ENCODE assay signal across 2 cellular contexts in the genomic region with DNA sequence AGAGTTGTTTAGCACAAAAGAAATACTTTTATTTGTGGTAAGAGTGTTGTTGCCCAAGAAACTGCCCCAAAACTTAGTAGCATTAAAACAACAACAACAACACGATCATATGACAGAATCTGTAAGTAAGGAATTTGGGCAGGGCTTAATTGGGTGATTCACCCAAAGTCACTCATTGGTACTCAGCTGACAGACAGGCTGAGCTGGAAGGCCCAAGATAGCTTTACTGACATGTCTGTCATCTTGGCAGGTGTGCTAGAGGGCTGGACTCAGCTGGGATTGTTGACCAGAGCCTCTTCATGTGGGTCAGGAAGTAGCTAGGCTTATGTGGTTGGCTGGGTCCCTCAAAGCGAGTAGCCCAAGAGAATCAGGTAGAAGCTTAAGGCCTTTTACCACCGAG.
TF ChIP-seq lines count a peak whose summit lies in the region.

No MANE protein-coding gene starts in this region.

TF ChIP-seq in SK-N-SH, 30 proteins besides CTCF, POLR2A, EP300 and RAD21 (continued from another document):
- TF ChIP-seq, protein P1, sequence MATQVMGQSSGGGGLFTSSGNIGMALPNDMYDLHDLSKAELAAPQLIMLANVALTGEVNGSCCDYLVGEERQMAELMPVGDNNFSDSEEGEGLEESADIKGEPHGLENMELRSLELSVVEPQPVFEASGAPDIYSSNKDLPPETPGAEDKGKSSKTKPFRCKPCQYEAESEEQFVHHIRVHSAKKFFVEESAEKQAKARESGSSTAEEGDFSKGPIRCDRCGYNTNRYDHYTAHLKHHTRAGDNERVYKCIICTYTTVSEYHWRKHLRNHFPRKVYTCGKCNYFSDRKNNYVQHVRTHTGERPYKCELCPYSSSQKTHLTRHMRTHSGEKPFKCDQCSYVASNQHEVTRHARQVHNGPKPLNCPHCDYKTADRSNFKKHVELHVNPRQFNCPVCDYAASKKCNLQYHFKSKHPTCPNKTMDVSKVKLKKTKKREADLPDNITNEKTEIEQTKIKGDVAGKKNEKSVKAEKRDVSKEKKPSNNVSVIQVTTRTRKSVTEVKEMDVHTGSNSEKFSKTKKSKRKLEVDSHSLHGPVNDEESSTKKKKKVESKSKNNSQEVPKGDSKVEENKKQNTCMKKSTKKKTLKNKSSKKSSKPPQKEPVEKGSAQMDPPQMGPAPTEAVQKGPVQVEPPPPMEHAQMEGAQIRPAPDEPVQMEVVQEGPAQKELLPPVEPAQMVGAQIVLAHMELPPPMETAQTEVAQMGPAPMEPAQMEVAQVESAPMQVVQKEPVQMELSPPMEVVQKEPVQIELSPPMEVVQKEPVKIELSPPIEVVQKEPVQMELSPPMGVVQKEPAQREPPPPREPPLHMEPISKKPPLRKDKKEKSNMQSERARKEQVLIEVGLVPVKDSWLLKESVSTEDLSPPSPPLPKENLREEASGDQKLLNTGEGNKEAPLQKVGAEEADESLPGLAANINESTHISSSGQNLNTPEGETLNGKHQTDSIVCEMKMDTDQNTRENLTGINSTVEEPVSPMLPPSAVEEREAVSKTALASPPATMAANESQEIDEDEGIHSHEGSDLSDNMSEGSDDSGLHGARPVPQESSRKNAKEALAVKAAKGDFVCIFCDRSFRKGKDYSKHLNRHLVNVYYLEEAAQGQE (IDR thresholded peaks at IDR 0.05; ENCODE audit: low read depth, low read length) = no peak
- TF ChIP-seq NRF1 (IDR thresholded peaks at IDR 0.05; ENCODE audit: low read depth, low read length) (no peak), SMC3 (IDR thresholded peaks at IDR 0.05; ENCODE audit: low read depth, low read length) (no peak)
- TF ChIP-seq, protein P2, sequence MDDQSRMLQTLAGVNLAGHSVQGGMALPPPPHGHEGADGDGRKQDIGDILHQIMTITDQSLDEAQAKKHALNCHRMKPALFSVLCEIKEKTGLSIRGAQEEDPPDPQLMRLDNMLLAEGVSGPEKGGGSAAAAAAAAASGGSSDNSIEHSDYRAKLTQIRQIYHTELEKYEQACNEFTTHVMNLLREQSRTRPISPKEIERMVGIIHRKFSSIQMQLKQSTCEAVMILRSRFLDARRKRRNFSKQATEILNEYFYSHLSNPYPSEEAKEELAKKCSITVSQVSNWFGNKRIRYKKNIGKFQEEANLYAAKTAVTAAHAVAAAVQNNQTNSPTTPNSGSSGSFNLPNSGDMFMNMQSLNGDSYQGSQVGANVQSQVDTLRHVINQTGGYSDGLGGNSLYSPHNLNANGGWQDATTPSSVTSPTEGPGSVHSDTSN (IDR thresholded peaks at IDR 0.05) = peak; percentile 60

TF ChIP-seq in SK-N-SH treated with all-trans-retinoic acid at 6 μM for 48 hours, 23 proteins besides CTCF, POLR2A, EP300 and RAD21 (continued from another document):
- no peak for TF ChIP-seq ZFP30 (CRISPR knock-in tag; IDR thresholded peaks at IDR 0.05)
- TF ChIP-seq SNAI2 (CRISPR knock-in tag; IDR thresholded peaks at IDR 0.05) = no peak
- TF ChIP-seq, protein P3, sequence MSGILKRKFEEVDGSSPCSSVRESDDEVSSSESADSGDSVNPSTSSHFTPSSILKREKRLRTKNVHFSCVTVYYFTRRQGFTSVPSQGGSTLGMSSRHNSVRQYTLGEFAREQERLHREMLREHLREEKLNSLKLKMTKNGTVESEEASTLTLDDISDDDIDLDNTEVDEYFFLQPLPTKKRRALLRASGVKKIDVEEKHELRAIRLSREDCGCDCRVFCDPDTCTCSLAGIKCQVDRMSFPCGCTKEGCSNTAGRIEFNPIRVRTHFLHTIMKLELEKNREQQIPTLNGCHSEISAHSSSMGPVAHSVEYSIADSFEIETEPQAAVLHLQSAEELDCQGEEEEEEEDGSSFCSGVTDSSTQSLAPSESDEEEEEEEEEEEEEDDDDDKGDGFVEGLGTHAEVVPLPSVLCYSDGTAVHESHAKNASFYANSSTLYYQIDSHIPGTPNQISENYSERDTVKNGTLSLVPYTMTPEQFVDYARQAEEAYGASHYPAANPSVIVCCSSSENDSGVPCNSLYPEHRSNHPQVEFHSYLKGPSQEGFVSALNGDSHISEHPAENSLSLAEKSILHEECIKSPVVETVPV (CRISPR knock-in tag; IDR thresholded peaks at IDR 0.05) = no peak
- TF ChIP-seq, protein P4, sequence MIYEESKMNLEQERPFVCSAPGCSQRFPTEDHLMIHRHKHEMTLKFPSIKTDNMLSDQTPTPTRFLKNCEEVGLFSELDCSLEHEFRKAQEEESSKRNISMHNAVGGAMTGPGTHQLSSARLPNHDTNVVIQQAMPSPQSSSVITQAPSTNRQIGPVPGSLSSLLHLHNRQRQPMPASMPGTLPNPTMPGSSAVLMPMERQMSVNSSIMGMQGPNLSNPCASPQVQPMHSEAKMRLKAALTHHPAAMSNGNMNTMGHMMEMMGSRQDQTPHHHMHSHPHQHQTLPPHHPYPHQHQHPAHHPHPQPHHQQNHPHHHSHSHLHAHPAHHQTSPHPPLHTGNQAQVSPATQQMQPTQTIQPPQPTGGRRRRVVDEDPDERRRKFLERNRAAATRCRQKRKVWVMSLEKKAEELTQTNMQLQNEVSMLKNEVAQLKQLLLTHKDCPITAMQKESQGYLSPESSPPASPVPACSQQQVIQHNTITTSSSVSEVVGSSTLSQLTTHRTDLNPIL (CRISPR knock-in tag; IDR thresholded peaks at IDR 0.05; ENCODE audit: low read depth) = no peak
- TF ChIP-seq, protein P5, sequence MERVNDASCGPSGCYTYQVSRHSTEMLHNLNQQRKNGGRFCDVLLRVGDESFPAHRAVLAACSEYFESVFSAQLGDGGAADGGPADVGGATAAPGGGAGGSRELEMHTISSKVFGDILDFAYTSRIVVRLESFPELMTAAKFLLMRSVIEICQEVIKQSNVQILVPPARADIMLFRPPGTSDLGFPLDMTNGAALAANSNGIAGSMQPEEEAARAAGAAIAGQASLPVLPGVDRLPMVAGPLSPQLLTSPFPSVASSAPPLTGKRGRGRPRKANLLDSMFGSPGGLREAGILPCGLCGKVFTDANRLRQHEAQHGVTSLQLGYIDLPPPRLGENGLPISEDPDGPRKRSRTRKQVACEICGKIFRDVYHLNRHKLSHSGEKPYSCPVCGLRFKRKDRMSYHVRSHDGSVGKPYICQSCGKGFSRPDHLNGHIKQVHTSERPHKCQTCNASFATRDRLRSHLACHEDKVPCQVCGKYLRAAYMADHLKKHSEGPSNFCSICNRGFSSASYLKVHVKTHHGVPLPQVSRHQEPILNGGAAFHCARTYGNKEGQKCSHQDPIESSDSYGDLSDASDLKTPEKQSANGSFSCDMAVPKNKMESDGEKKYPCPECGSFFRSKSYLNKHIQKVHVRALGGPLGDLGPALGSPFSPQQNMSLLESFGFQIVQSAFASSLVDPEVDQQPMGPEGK (CRISPR knock-in tag; IDR thresholded peaks at IDR 0.05; ENCODE audit: borderline replicate concordance) = no peak
- TF ChIP-seq ZFP3 (CRISPR knock-in tag; IDR thresholded peaks at IDR 0.05) = no peak
- TF ChIP-seq ZC3H10 (CRISPR knock-in tag; IDR thresholded peaks at IDR 0.05) = no peak
- TF ChIP-seq GLIS3 (CRISPR knock-in tag; IDR thresholded peaks at IDR 0.05) = no peak
- no peak for TF ChIP-seq TOX (CRISPR knock-in tag; IDR thresholded peaks at IDR 0.05; ENCODE audit: borderline replicate concordance)
- no peak for TF ChIP-seq ZNF70 (CRISPR knock-in tag; IDR thresholded peaks at IDR 0.05)
- no peak for TF ChIP-seq ISL1 (CRISPR knock-in tag; IDR thresholded peaks at IDR 0.05)
- no peak for TF ChIP-seq ESRRG (CRISPR knock-in tag; IDR thresholded peaks at IDR 0.05)
- no peak for TF ChIP-seq OSR1 (CRISPR knock-in tag; IDR thresholded peaks at IDR 0.05)
- TF ChIP-seq PPARA (CRISPR knock-in tag; IDR thresholded peaks at IDR 0.05; ENCODE audit: borderline replicate concordance) = no peak
- TF ChIP-seq, protein P6, sequence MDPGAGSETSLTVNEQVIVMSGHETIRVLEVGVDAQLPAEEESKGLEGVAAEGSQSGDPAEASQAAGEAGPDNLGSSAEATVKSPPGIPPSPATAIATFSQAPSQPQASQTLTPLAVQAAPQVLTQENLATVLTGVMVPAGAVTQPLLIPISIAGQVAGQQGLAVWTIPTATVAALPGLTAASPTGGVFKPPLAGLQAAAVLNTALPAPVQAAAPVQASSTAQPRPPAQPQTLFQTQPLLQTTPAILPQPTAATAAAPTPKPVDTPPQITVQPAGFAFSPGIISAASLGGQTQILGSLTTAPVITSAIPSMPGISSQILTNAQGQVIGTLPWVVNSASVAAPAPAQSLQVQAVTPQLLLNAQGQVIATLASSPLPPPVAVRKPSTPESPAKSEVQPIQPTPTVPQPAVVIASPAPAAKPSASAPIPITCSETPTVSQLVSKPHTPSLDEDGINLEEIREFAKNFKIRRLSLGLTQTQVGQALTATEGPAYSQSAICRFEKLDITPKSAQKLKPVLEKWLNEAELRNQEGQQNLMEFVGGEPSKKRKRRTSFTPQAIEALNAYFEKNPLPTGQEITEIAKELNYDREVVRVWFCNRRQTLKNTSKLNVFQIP (CRISPR knock-in tag; IDR thresholded peaks at IDR 0.05; ENCODE audit: borderline replicate concordance, low read depth) = no peak
- TF ChIP-seq ZNF565 (CRISPR knock-in tag; conservative IDR thresholded peaks at IDR 0.05; ENCODE audit: low read depth) = no peak
